Comparison of ENCODE assay signal across 1 cellular context in the genomic region with DNA sequence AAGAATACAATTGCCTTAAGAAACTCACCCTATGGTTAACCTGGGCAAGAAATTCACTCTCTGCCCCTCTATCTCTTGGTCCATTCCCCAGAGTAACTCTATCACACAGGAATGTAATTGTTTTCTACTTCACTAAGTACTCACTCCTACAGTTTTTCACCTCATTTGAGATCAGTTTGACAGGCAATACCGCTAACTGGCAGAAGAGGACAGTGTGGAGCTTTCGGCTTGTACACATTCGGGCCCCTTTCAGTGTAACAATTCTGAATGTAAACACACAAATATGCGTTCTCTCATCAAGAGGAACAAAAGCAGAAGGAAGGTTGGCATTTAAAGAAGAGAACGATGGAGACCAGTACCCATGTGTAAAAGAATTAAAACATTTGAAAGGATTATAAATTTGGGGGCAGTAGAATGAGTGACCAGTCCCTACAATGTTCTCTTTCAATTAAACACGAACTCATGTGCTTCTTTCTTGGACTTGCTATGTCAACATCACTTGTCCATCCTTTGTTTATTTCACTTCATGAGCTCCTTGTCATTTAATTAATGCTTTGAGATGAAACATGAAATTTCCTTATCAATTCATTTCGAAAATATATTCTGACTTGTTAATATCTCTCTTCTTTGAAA.
TF ChIP-seq lines count a peak whose summit lies in the region.

No MANE protein-coding gene starts in this region.

TF ChIP-seq in H1, 55 proteins besides CTCF, POLR2A, EP300 and RAD21:
- TF ChIP-seq, protein P1, sequence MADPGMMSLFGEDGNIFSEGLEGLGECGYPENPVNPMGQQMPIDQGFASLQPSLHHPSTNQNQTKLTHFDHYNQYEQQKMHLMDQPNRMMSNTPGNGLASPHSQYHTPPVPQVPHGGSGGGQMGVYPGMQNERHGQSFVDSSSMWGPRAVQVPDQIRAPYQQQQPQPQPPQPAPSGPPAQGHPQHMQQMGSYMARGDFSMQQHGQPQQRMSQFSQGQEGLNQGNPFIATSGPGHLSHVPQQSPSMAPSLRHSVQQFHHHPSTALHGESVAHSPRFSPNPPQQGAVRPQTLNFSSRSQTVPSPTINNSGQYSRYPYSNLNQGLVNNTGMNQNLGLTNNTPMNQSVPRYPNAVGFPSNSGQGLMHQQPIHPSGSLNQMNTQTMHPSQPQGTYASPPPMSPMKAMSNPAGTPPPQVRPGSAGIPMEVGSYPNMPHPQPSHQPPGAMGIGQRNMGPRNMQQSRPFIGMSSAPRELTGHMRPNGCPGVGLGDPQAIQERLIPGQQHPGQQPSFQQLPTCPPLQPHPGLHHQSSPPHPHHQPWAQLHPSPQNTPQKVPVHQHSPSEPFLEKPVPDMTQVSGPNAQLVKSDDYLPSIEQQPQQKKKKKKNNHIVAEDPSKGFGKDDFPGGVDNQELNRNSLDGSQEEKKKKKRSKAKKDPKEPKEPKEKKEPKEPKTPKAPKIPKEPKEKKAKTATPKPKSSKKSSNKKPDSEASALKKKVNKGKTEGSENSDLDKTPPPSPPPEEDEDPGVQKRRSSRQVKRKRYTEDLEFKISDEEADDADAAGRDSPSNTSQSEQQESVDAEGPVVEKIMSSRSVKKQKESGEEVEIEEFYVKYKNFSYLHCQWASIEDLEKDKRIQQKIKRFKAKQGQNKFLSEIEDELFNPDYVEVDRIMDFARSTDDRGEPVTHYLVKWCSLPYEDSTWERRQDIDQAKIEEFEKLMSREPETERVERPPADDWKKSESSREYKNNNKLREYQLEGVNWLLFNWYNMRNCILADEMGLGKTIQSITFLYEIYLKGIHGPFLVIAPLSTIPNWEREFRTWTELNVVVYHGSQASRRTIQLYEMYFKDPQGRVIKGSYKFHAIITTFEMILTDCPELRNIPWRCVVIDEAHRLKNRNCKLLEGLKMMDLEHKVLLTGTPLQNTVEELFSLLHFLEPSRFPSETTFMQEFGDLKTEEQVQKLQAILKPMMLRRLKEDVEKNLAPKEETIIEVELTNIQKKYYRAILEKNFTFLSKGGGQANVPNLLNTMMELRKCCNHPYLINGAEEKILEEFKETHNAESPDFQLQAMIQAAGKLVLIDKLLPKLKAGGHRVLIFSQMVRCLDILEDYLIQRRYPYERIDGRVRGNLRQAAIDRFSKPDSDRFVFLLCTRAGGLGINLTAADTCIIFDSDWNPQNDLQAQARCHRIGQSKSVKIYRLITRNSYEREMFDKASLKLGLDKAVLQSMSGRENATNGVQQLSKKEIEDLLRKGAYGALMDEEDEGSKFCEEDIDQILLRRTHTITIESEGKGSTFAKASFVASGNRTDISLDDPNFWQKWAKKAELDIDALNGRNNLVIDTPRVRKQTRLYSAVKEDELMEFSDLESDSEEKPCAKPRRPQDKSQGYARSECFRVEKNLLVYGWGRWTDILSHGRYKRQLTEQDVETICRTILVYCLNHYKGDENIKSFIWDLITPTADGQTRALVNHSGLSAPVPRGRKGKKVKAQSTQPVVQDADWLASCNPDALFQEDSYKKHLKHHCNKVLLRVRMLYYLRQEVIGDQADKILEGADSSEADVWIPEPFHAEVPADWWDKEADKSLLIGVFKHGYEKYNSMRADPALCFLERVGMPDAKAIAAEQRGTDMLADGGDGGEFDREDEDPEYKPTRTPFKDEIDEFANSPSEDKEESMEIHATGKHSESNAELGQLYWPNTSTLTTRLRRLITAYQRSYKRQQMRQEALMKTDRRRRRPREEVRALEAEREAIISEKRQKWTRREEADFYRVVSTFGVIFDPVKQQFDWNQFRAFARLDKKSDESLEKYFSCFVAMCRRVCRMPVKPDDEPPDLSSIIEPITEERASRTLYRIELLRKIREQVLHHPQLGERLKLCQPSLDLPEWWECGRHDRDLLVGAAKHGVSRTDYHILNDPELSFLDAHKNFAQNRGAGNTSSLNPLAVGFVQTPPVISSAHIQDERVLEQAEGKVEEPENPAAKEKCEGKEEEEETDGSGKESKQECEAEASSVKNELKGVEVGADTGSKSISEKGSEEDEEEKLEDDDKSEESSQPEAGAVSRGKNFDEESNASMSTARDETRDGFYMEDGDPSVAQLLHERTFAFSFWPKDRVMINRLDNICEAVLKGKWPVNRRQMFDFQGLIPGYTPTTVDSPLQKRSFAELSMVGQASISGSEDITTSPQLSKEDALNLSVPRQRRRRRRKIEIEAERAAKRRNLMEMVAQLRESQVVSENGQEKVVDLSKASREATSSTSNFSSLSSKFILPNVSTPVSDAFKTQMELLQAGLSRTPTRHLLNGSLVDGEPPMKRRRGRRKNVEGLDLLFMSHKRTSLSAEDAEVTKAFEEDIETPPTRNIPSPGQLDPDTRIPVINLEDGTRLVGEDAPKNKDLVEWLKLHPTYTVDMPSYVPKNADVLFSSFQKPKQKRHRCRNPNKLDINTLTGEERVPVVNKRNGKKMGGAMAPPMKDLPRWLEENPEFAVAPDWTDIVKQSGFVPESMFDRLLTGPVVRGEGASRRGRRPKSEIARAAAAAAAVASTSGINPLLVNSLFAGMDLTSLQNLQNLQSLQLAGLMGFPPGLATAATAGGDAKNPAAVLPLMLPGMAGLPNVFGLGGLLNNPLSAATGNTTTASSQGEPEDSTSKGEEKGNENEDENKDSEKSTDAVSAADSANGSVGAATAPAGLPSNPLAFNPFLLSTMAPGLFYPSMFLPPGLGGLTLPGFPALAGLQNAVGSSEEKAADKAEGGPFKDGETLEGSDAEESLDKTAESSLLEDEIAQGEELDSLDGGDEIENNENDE (IDR thresholded peaks at IDR 0.05; ENCODE audit: insufficient replicate concordance, low read length), result peak; percentile 25
- no peak for TF ChIP-seq CHD2 (IDR thresholded peaks at IDR 0.05; ENCODE audit: low read length)
- TF ChIP-seq SIRT6 (IDR thresholded peaks at IDR 0.05; ENCODE audit: low read length), result no peak
- TF ChIP-seq, protein P2, sequence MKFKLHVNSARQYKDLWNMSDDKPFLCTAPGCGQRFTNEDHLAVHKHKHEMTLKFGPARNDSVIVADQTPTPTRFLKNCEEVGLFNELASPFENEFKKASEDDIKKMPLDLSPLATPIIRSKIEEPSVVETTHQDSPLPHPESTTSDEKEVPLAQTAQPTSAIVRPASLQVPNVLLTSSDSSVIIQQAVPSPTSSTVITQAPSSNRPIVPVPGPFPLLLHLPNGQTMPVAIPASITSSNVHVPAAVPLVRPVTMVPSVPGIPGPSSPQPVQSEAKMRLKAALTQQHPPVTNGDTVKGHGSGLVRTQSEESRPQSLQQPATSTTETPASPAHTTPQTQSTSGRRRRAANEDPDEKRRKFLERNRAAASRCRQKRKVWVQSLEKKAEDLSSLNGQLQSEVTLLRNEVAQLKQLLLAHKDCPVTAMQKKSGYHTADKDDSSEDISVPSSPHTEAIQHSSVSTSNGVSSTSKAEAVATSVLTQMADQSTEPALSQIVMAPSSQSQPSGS (IDR thresholded peaks at IDR 0.05; ENCODE audit: low read length), result no peak
- 0 out of 2 replicates have a peak, but pooled peaks have one; percentile 18 for TF ChIP-seq TEAD4 (IDR thresholded peaks at IDR 0.05; ENCODE audit: low read depth, low read length)
TF ChIP-seq in H1: peak in this region for 2.
